ENCODE assay signal across 23 cellular contexts in genomic region chr2:203869207-203869606, GRCh38. TPM values are rescaled to one million over a fixed set of nuclear protein-coding genes. Genes with fewer than 3 reads are reported as not detected.
A peak's percentile ranks its signal among the peaks of the same experiment; 100 is the strongest.
DNase-seq lines count a peak whose midpoint lies in the region; ATAC-seq lines count a peak whose summit lies in the region.
"Had no signal": no experiment of that assay in that cellular context is flagged by ENCODE, and none has a peak within 500 bp of the region (broad histone marks: within the 10 kb centered on the region; RNA-seq: fewer than 3 reads in every experiment).

No MANE protein-coding gene starts in this region.

- H3K4me1 Mint-ChIP-seq in activated naive CD4-positive, alpha-beta T cell treated with anti-CD3 and anti-CD28 coated beads for 36 hours (ENCODE audit: low read depth), result peaks cover 60% of the 10 kb centered on the region
- peaks cover 56% of the 10 kb centered on the region for H3K4me1 Mint-ChIP-seq in T-helper 1 cell treated with Interleukin-12 subunit alpha and Interleukin-12 subunit beta and Interleukin-4 antibody, amounts not matched to agents 30 μg/mL and 1 μg/mL, for 36 hours (ENCODE audit: low read depth)
- H3K4me1 Mint-ChIP-seq in stimulated activated naive CD8-positive, alpha-beta T cell treated with anti-CD3 and anti-CD28 coated beads, Interleukin-15, amount 100 ng/mL, for 72 hours, result peaks cover 60% of the 10 kb centered on the region

- H3K36me3 Mint-ChIP-seq in activated naive CD4-positive, alpha-beta T cell treated with anti-CD3 and anti-CD28 coated beads for 36 hours (ENCODE audit: low read depth), result peaks cover 52% of the 10 kb centered on the region
- peaks cover 58% of the 10 kb centered on the region for H3K36me3 Mint-ChIP-seq in T-helper 1 cell treated with Interleukin-12 subunit alpha and Interleukin-12 subunit beta and Interleukin-4 antibody, amounts not matched to agents 30 μg/mL and 1 μg/mL, for 36 hours (ENCODE audit: low read depth)
- H3K36me3 Mint-ChIP-seq: brain had no signal

- intact Hi-C loops in activated naive CD4-positive, alpha-beta T cell treated with anti-CD3 and anti-CD28 coated beads for 36 hours (cut with micrococcal nuclease), result loop anchor here (1.0 to 10.0 kb wide), 3 partner anchors 163 to 1602 kb away; partner anchors contain the start of genes CD28, FAM117B and NOP58

- DNase-seq in activated naive CD4-positive, alpha-beta T cell treated with anti-CD3 and anti-CD28 coated beads for 36 hours, result peak; percentile 35
- no peak for DNase-seq in activated naive CD4-positive, alpha-beta T cell treated with anti-CD3 and anti-CD28 coated beads, Interleukin-2, amount 50 U/mL, for 16 hours
- peak; percentile 21 for DNase-seq in central memory CD4-positive, alpha-beta T cell
- DNase-seq in stimulated activated naive CD8-positive, alpha-beta T cell treated with anti-CD3 and anti-CD28 coated beads, Interleukin-15, amount 100 ng/mL, for 72 hours, result peak; percentile 32 to 36
- DNase-seq in AML-193 (lab: John Stamatoyannopoulos, UW), result no peak
- DNase-seq in NCI-H2029 (lab: John Stamatoyannopoulos, UW), result no peak
- DNase-seq: activated B cell treated with CpG ODN at 0.5 μM for 24 hours; colonic mucosa; head of caudate nucleus; left ventricle myocardium inferior; midbrain; NCI-H1436 treated with DMSO at 0.1 percent for 48 hours; NCI-H82; psoas muscle; stimulated activated CD4-positive, alpha-beta T cell treated with anti-CD3 and anti-CD28 coated beads, Interleukin-1b, Interleukin-23, amount 100 ng/mL, for 48 hours; T1000; transverse colon had no signal

- no peaks in the 10 kb centered on the region for H3K27me3 Mint-ChIP-seq in activated naive CD4-positive, alpha-beta T cell treated with anti-CD3 and anti-CD28 coated beads for 36 hours (ENCODE audit: low read depth)
- no peaks in the 10 kb centered on the region for H3K27me3 Mint-ChIP-seq in T-helper 1 cell treated with Interleukin-12 subunit alpha and Interleukin-12 subunit beta and Interleukin-4 antibody, amounts not matched to agents 30 μg/mL and 1 μg/mL, for 36 hours (ENCODE audit: low read depth)
- no peaks in the 10 kb centered on the region for H3K27me3 Mint-ChIP-seq in stimulated activated naive CD8-positive, alpha-beta T cell treated with anti-CD3 and anti-CD28 coated beads, Interleukin-15, amount 100 ng/mL, for 72 hours
- H3K27me3 Mint-ChIP-seq: brain had no signal

- peak overlapping the region; percentile 99 for H3K27ac Mint-ChIP-seq in activated naive CD4-positive, alpha-beta T cell treated with anti-CD3 and anti-CD28 coated beads for 36 hours
- H3K27ac Mint-ChIP-seq in T-helper 1 cell treated with Interleukin-12 subunit alpha and Interleukin-12 subunit beta and Interleukin-4 antibody, amounts not matched to agents 30 μg/mL and 1 μg/mL, for 36 hours, result peak overlapping the region; percentile 99
- peak overlapping the region; percentile 97 to 99 for H3K27ac Mint-ChIP-seq in stimulated activated naive CD8-positive, alpha-beta T cell treated with anti-CD3 and anti-CD28 coated beads, Interleukin-15, amount 100 ng/mL, for 72 hours
- H3K27ac Mint-ChIP-seq: activated B cell treated with CpG ODN at 0.5 μM for 24 hours, brain had no signal

- peak; percentile 26 for ATAC-seq in stimulated activated naive CD8-positive, alpha-beta T cell treated with anti-CD3 and anti-CD28 coated beads, Interleukin-15, amount 100 ng/mL, for 72 hours
- ATAC-seq: Panc1, psoas muscle had no signal

- peak overlapping the region; percentile 92 for H3K4me3 Mint-ChIP-seq in activated naive CD4-positive, alpha-beta T cell treated with anti-CD3 and anti-CD28 coated beads for 36 hours
- H3K4me3 Mint-ChIP-seq in T-helper 1 cell treated with Interleukin-12 subunit alpha and Interleukin-12 subunit beta and Interleukin-4 antibody, amounts not matched to agents 30 μg/mL and 1 μg/mL, for 36 hours, result peak overlapping the region; percentile 96
- H3K4me3 Mint-ChIP-seq in stimulated activated naive CD8-positive, alpha-beta T cell treated with anti-CD3 and anti-CD28 coated beads, Interleukin-15, amount 100 ng/mL, for 72 hours, result peak overlapping the region; percentile 85 to 96
- H3K4me3 Mint-ChIP-seq: activated B cell treated with CpG ODN at 0.5 μM for 24 hours, brain had no signal

- CTCF ChIA-PET in activated naive CD4-positive, alpha-beta T cell treated with anti-CD3 and anti-CD28 coated beads for 36 hours (lab: Charles Lee), result interaction anchor here (1.0 to 5.7 kb wide), 9 partner anchors 8 to 67 kb away, joined by 3 to 28 read pairs (median 8); partner anchors contain the start of gene ICOS

- H3K9me3 Mint-ChIP-seq in activated naive CD4-positive, alpha-beta T cell treated with anti-CD3 and anti-CD28 coated beads for 36 hours, result peaks cover 2% of the 10 kb centered on the region
- no peaks in the 10 kb centered on the region for H3K9me3 Mint-ChIP-seq in T-helper 1 cell treated with Interleukin-12 subunit alpha and Interleukin-12 subunit beta and Interleukin-4 antibody, amounts not matched to agents 30 μg/mL and 1 μg/mL, for 36 hours
- peaks cover 6 to 8% of the 10 kb centered on the region in 2 donors for H3K9me3 Mint-ChIP-seq in stimulated activated naive CD8-positive, alpha-beta T cell treated with anti-CD3 and anti-CD28 coated beads, Interleukin-15, amount 100 ng/mL, for 72 hours
- H3K9me3 Mint-ChIP-seq: immature natural killer cell had no signal

RNA-seq across cellular contexts. Expression of gene CTLA4, which starts 1.6 kb away (rescaled TPM):
- total RNA-seq in activated naive CD4-positive, alpha-beta T cell treated with anti-CD3 and anti-CD28 coated beads for 36 hours, result 10 to 100 TPM; 65.2 to 69.7 TPM
- total RNA-seq: M059J, psoas muscle, SJSA1 had no signal

Comparison
In these comparisons a context has a peak if more than half of its experiments do, and no peak if none do; other contexts are left out.
1. DNase-seq: peak in activated naive CD4-positive, alpha-beta T cell treated with anti-CD3 and anti-CD28 coated beads for 36 hours (single experiment), central memory CD4-positive, alpha-beta T cell (single experiment) and stimulated activated naive CD8-positive, alpha-beta T cell treated with anti-CD3 and anti-CD28 coated beads, Interleukin-15, amount 100 ng/mL, for 72 hours (2 of 2); none in activated naive CD4-positive, alpha-beta T cell treated with anti-CD3 and anti-CD28 coated beads, Interleukin-2, amount 50 U/mL, for 16 hours (single experiment), AML-193 (0 of 2) and NCI-H2029 (single experiment).
2. Peak in every context shown above with its lines, with median percentiles within 50 percentile points of each other: H3K27ac Mint-ChIP-seq and H3K4me3 Mint-ChIP-seq.